ENCODE assay signal across 9 cellular contexts in genomic region chr7:98283127-98283886, GRCh38. TPM values are rescaled to one million over a fixed set of nuclear protein-coding genes. Genes with fewer than 3 reads are reported as not detected.
A peak's percentile ranks its signal among the peaks of the same experiment; 100 is the strongest.
DNase-seq lines count a peak whose midpoint lies in the region; ATAC-seq, FAIRE-seq and TF ChIP-seq lines count a peak whose summit lies in the region.
"Had no signal": no experiment of that assay in that cellular context is flagged by ENCODE, and none has a peak within 500 bp of the region (broad histone marks: within the 10 kb centered on the region; RNA-seq: fewer than 3 reads in every experiment).

No MANE protein-coding gene starts in this region.

- in situ Hi-C loops in KBM-7 (cut with MboI; ENCODE audit: low pct_unique_long_range_greater_than_20kb, low sequenced_read_pairs): no loop called here
- in situ Hi-C loops in astrocyte of the cerebellum (cut with HindIII; ENCODE audit: low sequenced_read_pairs): no loop called here

- no peak for TF ChIP-seq EP300 in A549 (IDR thresholded peaks at IDR 0.05)

- FAIRE-seq in A549 (lab: Jason Lieb, UNC): no peak
- FAIRE-seq: endometrium had no signal

- ATAC-seq in A549: no peak
- no peak for ATAC-seq in HG02970 (IDR thresholded peaks at IDR 0.05; ENCODE audit: low FRiP score, unreplicated experiment)

- POLR2A ChIA-PET in A549 (lab: Yijun Ruan, JAX): no interaction called here

- TF ChIP-seq POLR2A in A549 (IDR thresholded peaks at IDR 0.05; ENCODE audit: low read length): no peak

- TF ChIP-seq CTCF in A549 (IDR thresholded peaks at IDR 0.05) (no peak), astrocyte of the cerebellum (IDR thresholded peaks at IDR 0.05; ENCODE audit: low read depth, low read length, missing control alignments) (no peak), GM20000 (IDR thresholded peaks at IDR 0.05; ENCODE audit: extremely low read depth, missing control alignments) (no peak)

- WGBS in A549 (ENCODE audit: missing lambda C conversion rate): 83% methylated on average over 19 of the region's 19 CpGs

- no peak for TF ChIP-seq RAD21 in A549 (conservative IDR thresholded peaks at IDR 0.05 in 1 of 2, IDR thresholded peaks at IDR 0.05 in 1 of 2)

- peak overlapping the region; percentile 98 to 99; a peak in 5 of 6 replicates for H3K27ac ChIP-seq in A549

- H3K9me3 ChIP-seq in A549: no peaks in the 10 kb centered on the region

- peaks cover 70% of the 10 kb centered on the region for H3K4me1 ChIP-seq in A549

- H3K4me2 ChIP-seq in A549: peak overlapping the region; percentile 98

- DNase-seq in A549 (ENCODE audit: low read depth in 1 of 2, low spot score in 1 of 2) (no peak), KBM-7 (peak; percentile 76), astrocyte of the cerebellum (ENCODE audit: low read depth) (no peak), kidney tubule cell (ENCODE audit: low spot score) (peak; percentile 80), stromal cell of bone marrow (ENCODE audit: low read depth) (peak; percentile 71), GM20000 (ENCODE audit: low spot score) (no peak)
- DNase-seq in activated effector memory CD4-positive, alpha-beta T cell treated with anti-CD3 and anti-CD28 coated beads, Interleukin-2, amount 50 U/mL, for 16 hours: no peak

- peak overlapping the region; percentile 98 for H3K4me3 ChIP-seq in A549
- H3K4me3 ChIP-seq in astrocyte of the cerebellum (ENCODE audit: low read depth, low read length): peak overlapping the region; percentile 93

- CTCF ChIA-PET in A549 (lab: Yijun Ruan, JAX): interaction anchor here (0.8 to 3.6 kb wide), 5 partner anchors 11 to 462 kb away, joined by 3 to 20 read pairs (median 3); partner anchors contain the start of gene BAIAP2L1

TF ChIP-seq in A549, 52 proteins besides CTCF, POLR2A, EP300 and RAD21:
- TF ChIP-seq RFX5 (IDR thresholded peaks at IDR 0.05) (no peak), KDM1A (IDR thresholded peaks at IDR 0.05; ENCODE audit: low read depth) (no peak), HES2 (IDR thresholded peaks at IDR 0.05) (no peak)

RNA-seq across cellular contexts. Expression of gene BRI3, which starts 1.8 kb away (rescaled TPM):
- polyA plus RNA-seq in A549 (2011; rRNA removed): 61.0 and 68.3 TPM in 2 replicates
- 67.0 and 79.0 TPM in 2 replicates for polyA plus RNA-seq in A549 (2012; cell fraction: cytosol; rRNA removed)
- 29.3 and 35.6 TPM in 2 replicates for polyA plus RNA-seq in A549 (2012; cell fraction: nucleus; rRNA removed)
- polyA plus RNA-seq in A549 (2017; fragmentation: RNase III; extraction: RNeasy Plus Mini Kit Qiagen cat#74134 plus additional on column Dnase treatment): 60.8 to 73.0 TPM (median 61.5 TPM) in 3 replicates
- 49.2 and 51.8 TPM in 2 replicates for polyA minus RNA-seq in A549 (2011; rRNA and poly(A)+ RNA removed)

RNA-seq across cellular contexts. Expression of gene TECPR1, which starts 31.3 kb away (rescaled TPM):
- 2.5 TPM in 2 replicates for polyA plus RNA-seq in A549 (2011; rRNA removed)
- 2.8 and 3.8 TPM in 2 replicates for polyA plus RNA-seq in A549 (2012; cell fraction: cytosol; rRNA removed)
- polyA plus RNA-seq in A549 (2012; cell fraction: nucleus; rRNA removed): 14.1 and 21.5 TPM in 2 replicates
- 8.4 to 11.2 TPM (median 11.1 TPM) in 3 replicates for polyA plus RNA-seq in A549 (2017; fragmentation: RNase III; extraction: RNeasy Plus Mini Kit Qiagen cat#74134 plus additional on column Dnase treatment)
- 2.9 and 4.4 TPM in 2 replicates for polyA minus RNA-seq in A549 (2011; rRNA and poly(A)+ RNA removed)

Comparison
In these comparisons a context has a peak if more than half of its experiments do, and no peak if none do; other contexts are left out.
1. DNase-seq: peak in KBM-7 (single experiment), kidney tubule cell (single experiment) and stromal cell of bone marrow (single experiment); none in A549 (0 of 2), astrocyte of the cerebellum (single experiment), GM20000 (single experiment) and activated effector memory CD4-positive, alpha-beta T cell treated with anti-CD3 and anti-CD28 coated beads, Interleukin-2, amount 50 U/mL, for 16 hours (single experiment).